In the genomic region with DNA sequence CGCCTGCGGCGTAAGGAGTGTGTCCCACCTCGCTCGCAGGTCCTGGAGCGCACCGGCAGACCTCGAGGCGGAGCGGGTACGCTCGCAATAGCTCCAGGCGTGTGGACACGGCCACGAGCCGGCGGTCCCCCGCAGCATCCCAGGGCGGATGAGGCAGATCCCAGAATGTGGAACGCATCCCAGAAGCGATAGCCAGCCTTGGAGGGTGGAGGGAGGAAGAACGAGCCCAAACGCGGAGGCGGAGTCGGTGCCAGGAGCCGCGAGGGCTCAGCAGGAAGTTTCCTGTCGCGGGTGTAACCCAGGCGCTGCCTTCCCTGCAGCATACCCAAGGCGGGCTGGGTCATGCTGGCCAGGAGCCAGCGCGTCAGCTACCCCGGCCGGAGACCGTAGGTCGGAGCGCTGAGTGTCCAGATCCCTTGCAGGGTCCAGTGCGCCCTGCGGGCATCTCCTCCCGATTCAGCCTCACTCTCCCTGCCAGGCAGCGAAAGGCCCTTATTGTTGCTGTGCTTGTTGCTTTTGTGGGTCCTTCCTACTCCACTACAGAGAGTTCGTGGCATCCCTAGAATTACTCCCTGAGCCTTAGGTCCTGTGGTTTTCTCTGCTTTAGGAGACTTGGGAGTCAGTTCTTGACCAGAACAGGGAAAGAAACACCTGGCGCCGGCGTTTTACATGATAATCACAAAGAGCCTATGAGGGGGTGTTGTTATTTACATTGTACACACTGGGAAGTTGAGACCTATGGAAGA, we compare ENCODE assay signal across 7 cellular contexts. TPM values are rescaled to one million over a fixed set of nuclear protein-coding genes. Genes with fewer than 3 reads are reported as not detected.
DNase-seq lines count a peak whose midpoint lies in the region; ATAC-seq lines count a peak whose summit lies in the region.

No MANE protein-coding gene starts in this region.

- H3K27me3 Mint-ChIP-seq in memory B cell: peaks cover 29% of the 10 kb centered on the region

- H3K4me1 Mint-ChIP-seq in memory B cell: no peaks in the 10 kb centered on the region

- H3K36me3 Mint-ChIP-seq in memory B cell: no peaks in the 10 kb centered on the region

- peaks cover 21% of the 10 kb centered on the region for H3K4me1 ChIP-seq in HUES64 (ENCODE audit: insufficient read depth, low read length)
- no peaks in the 10 kb centered on the region for H3K4me1 ChIP-seq in ectodermal cell (ENCODE audit: control insufficient read depth, insufficient read depth, low read length)

- H3K27ac ChIP-seq in HUES64 (ENCODE audit: low read depth, low read length) (peak overlapping the region; percentile 32; the same call in 1 of the 2 replicates), ectodermal cell (ENCODE audit: insufficient read depth, low read depth, low read length, poor library complexity, severe bottlenecking) (no peak overlapping the region)

- WGBS in HUES64: 7% methylated on average over 47 of the region's 47 CpGs
- WGBS in ectodermal cell, 2 experiments: 23 to 26% methylated on average over 47 of the region's 47 CpGs

- peaks cover 10% of the 10 kb centered on the region for H3K27me3 ChIP-seq in HUES64 (ENCODE audit: insufficient read depth, low read length)
- H3K27me3 ChIP-seq in ectodermal cell (ENCODE audit: control insufficient read depth, insufficient read depth, low read length, poor library complexity, severe bottlenecking): peaks cover 18% of the 10 kb centered on the region

- peak; percentile 16 to 35 for DNase-seq in activated CD4-positive, alpha-beta T cell treated with anti-CD3 and anti-CD28 coated beads for 4 hours
- DNase-seq in memory B cell (ENCODE audit: low spot score in 2 of 2) (no peak), HuH-7 (ENCODE audit: low spot score) (no peak), GOT3 (lab: John Stamatoyannopoulos, UW) (no peak)
- peak; percentile 36 for DNase-seq in stimulated activated naive CD8-positive, alpha-beta T cell treated with anti-CD3 and anti-CD28 coated beads, Interleukin-15, Interleukin-2, amounts not matched to agents 100 U/mL and 50 U/mL, for 24 hours

- no peaks in the 10 kb centered on the region for H3K9me3 Mint-ChIP-seq in memory B cell

- H3K27ac Mint-ChIP-seq in memory B cell: no peak overlapping the region

- peak overlapping the region; percentile 67 for H3K4me3 ChIP-seq in HUES64 (ENCODE audit: low read length)
- H3K4me3 ChIP-seq in ectodermal cell (ENCODE audit: insufficient read depth, low read depth, low read length): peak overlapping the region; percentile 19

- ATAC-seq in memory B cell (ENCODE audit: low read depth): peak; percentile 26
- peak; percentile 54 for ATAC-seq in stimulated activated naive CD8-positive, alpha-beta T cell treated with anti-CD3 and anti-CD28 coated beads, Interleukin-15, Interleukin-2, amounts not matched to agents 100 U/mL and 50 U/mL, for 24 hours

- peak overlapping the region; percentile 78 for H3K9ac ChIP-seq in HUES64 (ENCODE audit: low read depth, low read length)

- peak overlapping the region; percentile 69 for H3K4me3 Mint-ChIP-seq in memory B cell

- H3K9me3 ChIP-seq in HUES64 (ENCODE audit: insufficient read depth, low read depth, low read length) (no peaks in the 10 kb centered on the region), ectodermal cell (ENCODE audit: control insufficient read depth, low read length) (no peaks in the 10 kb centered on the region)

- no peaks in the 10 kb centered on the region for H3K36me3 ChIP-seq in HUES64 (ENCODE audit: insufficient read depth, low read length)
- no peaks in the 10 kb centered on the region for H3K36me3 ChIP-seq in ectodermal cell (ENCODE audit: control insufficient read depth, insufficient read depth, low read length)

RNA-seq across cellular contexts. Expression of a gene that starts 27.7 kb away (rescaled TPM):
- polyA plus RNA-seq in HUES64 (2013, experiment 1 of 2): 0.50 TPM
- polyA plus RNA-seq in HUES64 (2013, experiment 2 of 2): 0.32 TPM
- 1.4 TPM for polyA plus RNA-seq in ectodermal cell (2013, experiment 1 of 4)
- 1.3 TPM for polyA plus RNA-seq in ectodermal cell (2013, experiment 2 of 4)
- 1.4 TPM for polyA plus RNA-seq in ectodermal cell (2013, experiment 3 of 4)
- 1.2 TPM for polyA plus RNA-seq in ectodermal cell (2013, experiment 4 of 4)

RNA-seq across cellular contexts. Expression of a gene that starts 31.4 kb away (rescaled TPM):
- 0.20 TPM for polyA plus RNA-seq in HUES64 (2013, experiment 1 of 2)
- polyA plus RNA-seq in HUES64 (2013, experiment 2 of 2): 0.13 TPM
- 2.1 TPM for polyA plus RNA-seq in ectodermal cell (2013, experiment 1 of 4)
- 3.4 TPM for polyA plus RNA-seq in ectodermal cell (2013, experiment 2 of 4)
- polyA plus RNA-seq in ectodermal cell (2013, experiment 3 of 4): 2.1 TPM
- polyA plus RNA-seq in ectodermal cell (2013, experiment 4 of 4): 3.0 TPM

Comparison
In these comparisons a context has a peak if more than half of its experiments do, and no peak if none do; other contexts are left out.
1. DNase-seq: peak in activated CD4-positive, alpha-beta T cell treated with anti-CD3 and anti-CD28 coated beads for 4 hours (2 of 2) and stimulated activated naive CD8-positive, alpha-beta T cell treated with anti-CD3 and anti-CD28 coated beads, Interleukin-15, Interleukin-2, amounts not matched to agents 100 U/mL and 50 U/mL, for 24 hours (single experiment); none in memory B cell (0 of 2), HuH-7 (single experiment) and GOT3 (single experiment).